Comparison of ENCODE assay signal across 20 cellular contexts in genomic region chr2:224870341-224870740, GRCh38.
DNase-seq lines count a peak whose midpoint lies in the region; ATAC-seq and TF ChIP-seq lines count a peak whose summit lies in the region.
"Had no signal": no experiment of that assay in that cellular context is flagged by ENCODE, and none has a peak within 500 bp of the region (broad histone marks: within the 10 kb centered on the region; RNA-seq: fewer than 3 reads in every experiment).

No MANE protein-coding gene starts in this region.

- DNase-seq in activated naive CD4-positive, alpha-beta T cell treated with anti-CD3 and anti-CD28 coated beads, Interleukin-2, amount 50 U/mL, for 72 hours (ENCODE audit: low spot score in 2 of 2) = no peak
- no peak for DNase-seq in activated naive CD4-positive, alpha-beta T cell treated with anti-CD3 and anti-CD28 coated beads, Interleukin-2, amount 10 ng/mL, durations not matched to agents 7 days and 5 days
- no peak for DNase-seq in activated CD8-positive, alpha-beta T cell treated with anti-CD3 and anti-CD28 coated beads for 36 hours
- peak; percentile 52 for DNase-seq in fibroblast of peridontal ligament (ENCODE audit: extremely low read depth)
- no peak for DNase-seq in vagina (ENCODE audit: extremely low spot score in 2 of 2)
- no peak for DNase-seq in GOT3 (lab: John Stamatoyannopoulos, UW)
- no peak for DNase-seq in COLO668 (lab: John Stamatoyannopoulos, UW; ENCODE audit: unreplicated experiment)
- DNase-seq: DMS153, endodermal cell, islet precursor cell, Karpas-422, NCI-H187, NCI-H748 treated with DMSO at 0.1 percent for 48 hours, posterior cingulate gyrus, stomach, T-helper 17 cell had no signal

- CTCF ChIA-PET in activated naive CD4-positive, alpha-beta T cell treated with anti-CD3 and anti-CD28 coated beads, Interleukin-2, amount 10 ng/mL, durations not matched to agents 7 days and 5 days (lab: Charles Lee) = no interaction called here
- CTCF ChIA-PET in activated CD8-positive, alpha-beta T cell treated with anti-CD3 and anti-CD28 coated beads for 36 hours (lab: Charles Lee) = interaction anchor here (1.2 kb wide), 1 partner anchor 41 kb away, joined by 3 read pairs; no protein-coding TSS in a partner anchor

- H3K4me3 ChIP-seq in vagina = no peak overlapping the region
- H3K4me3 ChIP-seq: stomach had no signal

- H3K9me3 Mint-ChIP-seq in activated naive CD4-positive, alpha-beta T cell treated with anti-CD3 and anti-CD28 coated beads, Interleukin-2, amount 50 U/mL, for 72 hours = peaks cover 6 to 18% of the 10 kb centered on the region in 2 donors
- H3K9me3 Mint-ChIP-seq in activated naive CD4-positive, alpha-beta T cell treated with anti-CD3 and anti-CD28 coated beads, Interleukin-2, amount 10 ng/mL, durations not matched to agents 7 days and 5 days = peaks cover 2% of the 10 kb centered on the region
- H3K9me3 Mint-ChIP-seq in activated CD8-positive, alpha-beta T cell treated with anti-CD3 and anti-CD28 coated beads for 36 hours = peaks cover 12% of the 10 kb centered on the region
- H3K9me3 Mint-ChIP-seq: endodermal cell had no signal

- no peaks in the 10 kb centered on the region for H3K27me3 ChIP-seq in vagina
- H3K27me3 ChIP-seq: stomach had no signal

- TF ChIP-seq POLR2A in vagina (IDR thresholded peaks at IDR 0.05) = no peak

- peak overlapping the region; percentile 4 for H3K27ac ChIP-seq in vagina
- H3K27ac ChIP-seq: HL-60, RWPE1, stomach had no signal

- intact Hi-C loops in activated CD8-positive, alpha-beta T cell treated with anti-CD3 and anti-CD28 coated beads for 36 hours (cut with micrococcal nuclease) = no loop called here
- intact Hi-C loops in vagina (cut with DNase I) = no loop called here

- no peak for ATAC-seq in activated naive CD4-positive, alpha-beta T cell treated with anti-CD3 and anti-CD28 coated beads, Interleukin-2, amount 50 U/mL, for 72 hours
- no peak for ATAC-seq in activated CD8-positive, alpha-beta T cell treated with anti-CD3 and anti-CD28 coated beads for 36 hours
- no peak for ATAC-seq in GM18868 (IDR thresholded peaks at IDR 0.05; ENCODE audit: unreplicated experiment)
- ATAC-seq: T-helper 17 cell had no signal

- no peaks in the 10 kb centered on the region for H3K4me1 Mint-ChIP-seq in activated naive CD4-positive, alpha-beta T cell treated with anti-CD3 and anti-CD28 coated beads, Interleukin-2, amount 10 ng/mL, durations not matched to agents 7 days and 5 days
- H3K4me1 Mint-ChIP-seq in activated CD8-positive, alpha-beta T cell treated with anti-CD3 and anti-CD28 coated beads for 36 hours (ENCODE audit: low read depth) = peaks cover 23% of the 10 kb centered on the region
- H3K4me1 Mint-ChIP-seq: endodermal cell had no signal

- POLR2A ChIA-PET in activated CD8-positive, alpha-beta T cell treated with anti-CD3 and anti-CD28 coated beads for 36 hours (lab: Charles Lee) = no interaction called here

- no peaks in the 10 kb centered on the region for H3K9me3 ChIP-seq in vagina
- H3K9me3 ChIP-seq: stomach had no signal

- no peak overlapping the region for H3K4me3 Mint-ChIP-seq in activated naive CD4-positive, alpha-beta T cell treated with anti-CD3 and anti-CD28 coated beads, Interleukin-2, amount 10 ng/mL, durations not matched to agents 7 days and 5 days
- no peak overlapping the region for H3K4me3 Mint-ChIP-seq in activated CD8-positive, alpha-beta T cell treated with anti-CD3 and anti-CD28 coated beads for 36 hours
- H3K4me3 Mint-ChIP-seq: endodermal cell, mesothelial cell of epicardium, T-helper 17 cell had no signal

- peaks cover 12% of the 10 kb centered on the region for H3K4me1 ChIP-seq in vagina
- H3K4me1 ChIP-seq: stomach had no signal

- peaks cover 35 to 88% of the 10 kb centered on the region in 2 donors for H3K36me3 Mint-ChIP-seq in activated naive CD4-positive, alpha-beta T cell treated with anti-CD3 and anti-CD28 coated beads, Interleukin-2, amount 50 U/mL, for 72 hours
- peaks cover 82% of the 10 kb centered on the region for H3K36me3 Mint-ChIP-seq in activated naive CD4-positive, alpha-beta T cell treated with anti-CD3 and anti-CD28 coated beads, Interleukin-2, amount 10 ng/mL, durations not matched to agents 7 days and 5 days
- H3K36me3 Mint-ChIP-seq in activated CD8-positive, alpha-beta T cell treated with anti-CD3 and anti-CD28 coated beads for 36 hours (ENCODE audit: low read depth) = peaks cover 85% of the 10 kb centered on the region
- H3K36me3 Mint-ChIP-seq: mesothelial cell of epicardium had no signal

- no peak for TF ChIP-seq CTCF in activated CD8-positive, alpha-beta T cell treated with anti-CD3 and anti-CD28 coated beads for 36 hours (IDR thresholded peaks at IDR 0.05)
- TF ChIP-seq CTCF in vagina (IDR thresholded peaks at IDR 0.05) = no peak

- no peaks in the 10 kb centered on the region for H3K36me3 ChIP-seq in vagina

- peak overlapping the region; percentile 1 to 76 for H3K27ac Mint-ChIP-seq in activated naive CD4-positive, alpha-beta T cell treated with anti-CD3 and anti-CD28 coated beads, Interleukin-2, amount 50 U/mL, for 72 hours
- H3K27ac Mint-ChIP-seq in activated naive CD4-positive, alpha-beta T cell treated with anti-CD3 and anti-CD28 coated beads, Interleukin-2, amount 10 ng/mL, durations not matched to agents 7 days and 5 days = no peak overlapping the region
- peak overlapping the region; percentile 43 for H3K27ac Mint-ChIP-seq in activated CD8-positive, alpha-beta T cell treated with anti-CD3 and anti-CD28 coated beads for 36 hours
- H3K27ac Mint-ChIP-seq: endodermal cell, mesothelial cell of epicardium, T-helper 17 cell had no signal

- no peaks in the 10 kb centered on the region for H3K27me3 Mint-ChIP-seq in activated naive CD4-positive, alpha-beta T cell treated with anti-CD3 and anti-CD28 coated beads, Interleukin-2, amount 10 ng/mL, durations not matched to agents 7 days and 5 days
- no peaks in the 10 kb centered on the region for H3K27me3 Mint-ChIP-seq in activated CD8-positive, alpha-beta T cell treated with anti-CD3 and anti-CD28 coated beads for 36 hours
- H3K27me3 Mint-ChIP-seq: T-helper 17 cell had no signal
